10 cellular contexts compared by ENCODE assay signal in the genomic region with DNA sequence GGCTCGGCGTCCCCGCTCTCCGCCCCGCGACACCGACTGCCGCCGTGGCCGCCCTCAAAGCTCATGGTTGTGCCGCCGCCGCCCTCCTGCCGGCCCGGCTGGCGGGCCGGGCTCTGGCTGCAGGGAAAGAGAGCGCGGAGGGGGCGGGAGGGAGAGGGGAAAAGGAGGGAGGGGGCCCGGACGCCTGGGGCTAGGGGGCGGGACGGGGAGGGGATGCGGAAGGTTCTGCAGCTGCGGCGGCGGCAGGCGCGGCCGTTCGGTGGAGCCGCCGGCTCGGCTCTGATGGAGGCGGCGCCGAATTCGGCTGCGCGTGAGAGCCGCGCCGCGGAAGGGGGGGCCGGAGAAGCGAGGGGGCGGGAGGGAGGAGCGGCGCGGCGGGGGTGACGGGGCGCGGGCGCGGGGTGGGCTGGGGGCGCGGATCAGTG. TPM values are rescaled to one million over a fixed set of nuclear protein-coding genes. Genes with fewer than 3 reads are reported as not detected.
DNase-seq lines count a peak whose midpoint lies in the region; ATAC-seq and TF ChIP-seq lines count a peak whose summit lies in the region.
"Had no signal": no experiment of that assay in that cellular context is flagged by ENCODE, and none has a peak within 500 bp of the region (broad histone marks: within the 10 kb centered on the region; RNA-seq: fewer than 3 reads in every experiment).

Gene MARCHF11 (minus strand): TSS at position 281 of the 425 bp plus-strand sequence. CDS start 216 bp downstream, at position 65.

- H3K27ac Mint-ChIP-seq in activated naive CD8-positive, alpha-beta T cell, result no peak within 1 kb of the TSS
- H3K27ac Mint-ChIP-seq in activated naive CD8-positive, alpha-beta T cell treated with anti-CD3 and anti-CD28 coated beads, Interleukin-2, amount 50 U/mL, for 24 hours, result no peak within 1 kb of the TSS
- no peak within 1 kb of the TSS for H3K27ac Mint-ChIP-seq in WTC11
- peak within 1 kb of the TSS; percentile 12 for H3K27ac Mint-ChIP-seq in type B pancreatic cell
- H3K27ac Mint-ChIP-seq: CD4-positive, CD25-positive, alpha-beta regulatory T cell; natural killer cell had no signal

- no peak for ATAC-seq in activated naive CD8-positive, alpha-beta T cell treated with anti-CD3 and anti-CD28 coated beads, Interleukin-2, amount 50 U/mL, for 24 hours
- ATAC-seq in WTC11 (peak; percentile 29), GM18873 (IDR thresholded peaks at IDR 0.05; ENCODE audit: low FRiP score, unreplicated experiment) (no peak)
- ATAC-seq: natural killer cell had no signal

- peaks cover 37% of the 10 kb centered on the region for H3K27me3 Mint-ChIP-seq in activated naive CD8-positive, alpha-beta T cell
- peaks cover 41% of the 10 kb centered on the region for H3K27me3 Mint-ChIP-seq in activated naive CD8-positive, alpha-beta T cell treated with anti-CD3 and anti-CD28 coated beads, Interleukin-2, amount 50 U/mL, for 24 hours
- H3K27me3 Mint-ChIP-seq in WTC11 (ENCODE audit: low read depth), result peaks cover 55% of the 10 kb centered on the region
- H3K27me3 Mint-ChIP-seq in type B pancreatic cell, result peaks cover 82% of the 10 kb centered on the region

- H3K9me3 Mint-ChIP-seq in activated naive CD8-positive, alpha-beta T cell (ENCODE audit: low read depth), result no peaks in the 10 kb centered on the region
- H3K9me3 Mint-ChIP-seq in activated naive CD8-positive, alpha-beta T cell treated with anti-CD3 and anti-CD28 coated beads, Interleukin-2, amount 50 U/mL, for 24 hours, result peaks cover 9% of the 10 kb centered on the region
- H3K9me3 Mint-ChIP-seq in WTC11, result no peaks in the 10 kb centered on the region
- peaks cover 4% of the 10 kb centered on the region for H3K9me3 Mint-ChIP-seq in type B pancreatic cell

- CTCF ChIA-PET in WTC11 (lab: Charles Lee), result interaction anchor here (1.1 to 3.4 kb wide), 6 partner anchors 19 to 279 kb away, joined by 3 to 15 read pairs (median 4); no protein-coding TSS in a partner anchor

- H3K4me1 Mint-ChIP-seq in activated naive CD8-positive, alpha-beta T cell (ENCODE audit: low read depth), result peaks cover 7% of the 10 kb centered on the region
- peaks cover 5% of the 10 kb centered on the region for H3K4me1 Mint-ChIP-seq in activated naive CD8-positive, alpha-beta T cell treated with anti-CD3 and anti-CD28 coated beads, Interleukin-2, amount 50 U/mL, for 24 hours
- peaks cover 13% of the 10 kb centered on the region for H3K4me1 Mint-ChIP-seq in WTC11
- H3K4me1 Mint-ChIP-seq in type B pancreatic cell (ENCODE audit: unreplicated experiment), result no peaks in the 10 kb centered on the region

- TF ChIP-seq CTCF in WTC11 (IDR thresholded peaks at IDR 0.05) (no peak), type B pancreatic cell (conservative IDR thresholded peaks at IDR 0.05) (no peak)

- H3K4me3 Mint-ChIP-seq in activated naive CD8-positive, alpha-beta T cell, result peak within 1 kb of the TSS; percentile 48
- no peak within 1 kb of the TSS for H3K4me3 Mint-ChIP-seq in activated naive CD8-positive, alpha-beta T cell treated with anti-CD3 and anti-CD28 coated beads, Interleukin-2, amount 50 U/mL, for 24 hours
- H3K4me3 Mint-ChIP-seq in WTC11, result peak within 1 kb of the TSS; percentile 77
- peak within 1 kb of the TSS; percentile 82 for H3K4me3 Mint-ChIP-seq in type B pancreatic cell
- H3K4me3 Mint-ChIP-seq: CD4-positive, CD25-positive, alpha-beta regulatory T cell; natural killer cell had no signal

- peaks cover 6% of the 10 kb centered on the region for H3K36me3 Mint-ChIP-seq in activated naive CD8-positive, alpha-beta T cell
- H3K36me3 Mint-ChIP-seq in activated naive CD8-positive, alpha-beta T cell treated with anti-CD3 and anti-CD28 coated beads, Interleukin-2, amount 50 U/mL, for 24 hours (ENCODE audit: low read depth), result peaks cover 8% of the 10 kb centered on the region
- H3K36me3 Mint-ChIP-seq in WTC11 (no peaks in the 10 kb centered on the region), type B pancreatic cell (no peaks in the 10 kb centered on the region)

- no peak for DNase-seq in activated naive CD8-positive, alpha-beta T cell treated with anti-CD3 and anti-CD28 coated beads, Interleukin-2, amount 50 U/mL, for 24 hours
- DNase-seq in WTC11 (ENCODE audit: low spot score) (peak; percentile 66), iPS-NIHi11 (ENCODE audit: low spot score) (peak; percentile 64), type B pancreatic cell (ENCODE audit: extremely low spot score, unreplicated experiment) (no peak), retina (no peak), NOMO-1 treated with DMSO at 0.1 percent for 48 hours (lab: John Stamatoyannopoulos, UW; ENCODE audit: unreplicated experiment) (no peak)
- DNase-seq: natural killer cell had no signal

- POLR2A ChIA-PET in WTC11 (lab: Charles Lee), result no interaction called here

TF ChIP-seq in WTC11, 78 proteins besides CTCF, POLR2A, EP300 and RAD21 (continues in another document):
- TF ChIP-seq, protein P1, sequence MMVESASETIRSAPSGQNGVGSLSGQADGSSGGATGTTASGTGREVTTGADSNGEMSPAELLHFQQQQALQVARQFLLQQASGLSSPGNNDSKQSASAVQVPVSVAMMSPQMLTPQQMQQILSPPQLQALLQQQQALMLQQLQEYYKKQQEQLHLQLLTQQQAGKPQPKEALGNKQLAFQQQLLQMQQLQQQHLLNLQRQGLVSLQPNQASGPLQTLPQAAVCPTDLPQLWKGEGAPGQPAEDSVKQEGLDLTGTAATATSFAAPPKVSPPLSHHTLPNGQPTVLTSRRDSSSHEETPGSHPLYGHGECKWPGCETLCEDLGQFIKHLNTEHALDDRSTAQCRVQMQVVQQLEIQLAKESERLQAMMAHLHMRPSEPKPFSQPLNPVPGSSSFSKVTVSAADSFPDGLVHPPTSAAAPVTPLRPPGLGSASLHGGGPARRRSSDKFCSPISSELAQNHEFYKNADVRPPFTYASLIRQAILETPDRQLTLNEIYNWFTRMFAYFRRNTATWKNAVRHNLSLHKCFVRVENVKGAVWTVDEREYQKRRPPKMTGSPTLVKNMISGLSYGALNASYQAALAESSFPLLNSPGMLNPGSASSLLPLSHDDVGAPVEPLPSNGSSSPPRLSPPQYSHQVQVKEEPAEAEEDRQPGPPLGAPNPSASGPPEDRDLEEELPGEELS (CRISPR knock-in tag; IDR thresholded peaks at IDR 0.05), result no peak
- TF ChIP-seq IRF2 (CRISPR knock-in tag; IDR thresholded peaks at IDR 0.05; ENCODE audit: borderline replicate concordance, low read depth) (no peak), ESRRA (CRISPR knock-in tag; IDR thresholded peaks at IDR 0.05; ENCODE audit: borderline replicate concordance) (no peak), CREM (CRISPR knock-in tag; IDR thresholded peaks at IDR 0.05) (no peak), NFE2L1 (CRISPR knock-in tag; IDR thresholded peaks at IDR 0.05) (no peak), ZNF121 (CRISPR knock-in tag; IDR thresholded peaks at IDR 0.05) (no peak), KAT7 (CRISPR knock-in tag; IDR thresholded peaks at IDR 0.05; ENCODE audit: borderline replicate concordance) (no peak), ELF4 (CRISPR knock-in tag; IDR thresholded peaks at IDR 0.05; ENCODE audit: low read depth) (no peak), CREB1 (CRISPR knock-in tag; IDR thresholded peaks at IDR 0.05) (no peak), NR2C2 (CRISPR knock-in tag; IDR thresholded peaks at IDR 0.05) (no peak), ZNF396 (CRISPR knock-in tag; IDR thresholded peaks at IDR 0.05; ENCODE audit: borderline replicate concordance) (no peak), ZNF671 (CRISPR knock-in tag; IDR thresholded peaks at IDR 0.05) (no peak)
- TF ChIP-seq, protein P2, sequence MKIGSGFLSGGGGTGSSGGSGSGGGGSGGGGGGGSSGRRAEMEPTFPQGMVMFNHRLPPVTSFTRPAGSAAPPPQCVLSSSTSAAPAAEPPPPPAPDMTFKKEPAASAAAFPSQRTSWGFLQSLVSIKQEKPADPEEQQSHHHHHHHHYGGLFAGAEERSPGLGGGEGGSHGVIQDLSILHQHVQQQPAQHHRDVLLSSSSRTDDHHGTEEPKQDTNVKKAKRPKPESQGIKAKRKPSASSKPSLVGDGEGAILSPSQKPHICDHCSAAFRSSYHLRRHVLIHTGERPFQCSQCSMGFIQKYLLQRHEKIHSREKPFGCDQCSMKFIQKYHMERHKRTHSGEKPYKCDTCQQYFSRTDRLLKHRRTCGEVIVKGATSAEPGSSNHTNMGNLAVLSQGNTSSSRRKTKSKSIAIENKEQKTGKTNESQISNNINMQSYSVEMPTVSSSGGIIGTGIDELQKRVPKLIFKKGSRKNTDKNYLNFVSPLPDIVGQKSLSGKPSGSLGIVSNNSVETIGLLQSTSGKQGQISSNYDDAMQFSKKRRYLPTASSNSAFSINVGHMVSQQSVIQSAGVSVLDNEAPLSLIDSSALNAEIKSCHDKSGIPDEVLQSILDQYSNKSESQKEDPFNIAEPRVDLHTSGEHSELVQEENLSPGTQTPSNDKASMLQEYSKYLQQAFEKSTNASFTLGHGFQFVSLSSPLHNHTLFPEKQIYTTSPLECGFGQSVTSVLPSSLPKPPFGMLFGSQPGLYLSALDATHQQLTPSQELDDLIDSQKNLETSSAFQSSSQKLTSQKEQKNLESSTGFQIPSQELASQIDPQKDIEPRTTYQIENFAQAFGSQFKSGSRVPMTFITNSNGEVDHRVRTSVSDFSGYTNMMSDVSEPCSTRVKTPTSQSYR (CRISPR knock-in tag; IDR thresholded peaks at IDR 0.05), result no peak
- TF ChIP-seq, protein P3, sequence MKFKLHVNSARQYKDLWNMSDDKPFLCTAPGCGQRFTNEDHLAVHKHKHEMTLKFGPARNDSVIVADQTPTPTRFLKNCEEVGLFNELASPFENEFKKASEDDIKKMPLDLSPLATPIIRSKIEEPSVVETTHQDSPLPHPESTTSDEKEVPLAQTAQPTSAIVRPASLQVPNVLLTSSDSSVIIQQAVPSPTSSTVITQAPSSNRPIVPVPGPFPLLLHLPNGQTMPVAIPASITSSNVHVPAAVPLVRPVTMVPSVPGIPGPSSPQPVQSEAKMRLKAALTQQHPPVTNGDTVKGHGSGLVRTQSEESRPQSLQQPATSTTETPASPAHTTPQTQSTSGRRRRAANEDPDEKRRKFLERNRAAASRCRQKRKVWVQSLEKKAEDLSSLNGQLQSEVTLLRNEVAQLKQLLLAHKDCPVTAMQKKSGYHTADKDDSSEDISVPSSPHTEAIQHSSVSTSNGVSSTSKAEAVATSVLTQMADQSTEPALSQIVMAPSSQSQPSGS (CRISPR knock-in tag; IDR thresholded peaks at IDR 0.05; ENCODE audit: borderline replicate concordance, low read depth), result no peak

RNA-seq across cellular contexts. Expression of gene MARCHF11, which starts in this region (rescaled TPM):
- 2.9 to 3.8 TPM (median 3.1 TPM) in 3 replicates for total RNA-seq in WTC11 (2021)
- total RNA-seq in type B pancreatic cell (ENCODE audit: low replicate concordance), result 1.0 and 1.2 TPM in 2 replicates
- total RNA-seq: CD4-positive, CD25-positive, alpha-beta regulatory T cell; natural killer cell had no signal

Comparison
In these comparisons a context has a peak if more than half of its experiments do, and no peak if none do; other contexts are left out.
1. DNase-seq: peak in WTC11 (single experiment) and iPS-NIHi11 (single experiment); none in activated naive CD8-positive, alpha-beta T cell treated with anti-CD3 and anti-CD28 coated beads, Interleukin-2, amount 50 U/mL, for 24 hours (single experiment), type B pancreatic cell (single experiment), retina (single experiment) and NOMO-1 treated with DMSO at 0.1 percent for 48 hours (single experiment).